Comparison of ENCODE assay signal across 1 cellular context in genomic region chr16:81693047-81693446, GRCh38.
TF ChIP-seq lines count a peak whose summit lies in the region.

No MANE protein-coding gene starts in this region.

TF ChIP-seq in H1, 55 proteins besides CTCF, POLR2A, EP300 and RAD21 (continued from another document):
- TF ChIP-seq E2F6 (IDR thresholded peaks at IDR 0.05) (no peak), HDAC2 (IDR thresholded peaks at IDR 0.05; ENCODE audit: borderline replicate concordance in 1 of 2, low read depth in 2 of 2, low read length in 2 of 2) (no peak), RXRA (IDR thresholded peaks at IDR 0.05; ENCODE audit: insufficient read depth, low read depth, low read length) (no peak), MAFK (IDR thresholded peaks at IDR 0.05; ENCODE audit: low read depth, low read length) (no peak), CHD7 (IDR thresholded peaks at IDR 0.05; ENCODE audit: insufficient replicate concordance, low read length) (no peak), KDM4A (IDR thresholded peaks at IDR 0.05; ENCODE audit: low read depth, low read length, severe bottlenecking) (no peak), KDM1A (IDR thresholded peaks at IDR 0.05; ENCODE audit: borderline replicate concordance, low read length) (no peak), PHF8 (conservative IDR thresholded peaks at IDR 0.05; ENCODE audit: low read depth, low read length) (no peak)
